ENCODE assay signal across 24 cellular contexts in the genomic region with DNA sequence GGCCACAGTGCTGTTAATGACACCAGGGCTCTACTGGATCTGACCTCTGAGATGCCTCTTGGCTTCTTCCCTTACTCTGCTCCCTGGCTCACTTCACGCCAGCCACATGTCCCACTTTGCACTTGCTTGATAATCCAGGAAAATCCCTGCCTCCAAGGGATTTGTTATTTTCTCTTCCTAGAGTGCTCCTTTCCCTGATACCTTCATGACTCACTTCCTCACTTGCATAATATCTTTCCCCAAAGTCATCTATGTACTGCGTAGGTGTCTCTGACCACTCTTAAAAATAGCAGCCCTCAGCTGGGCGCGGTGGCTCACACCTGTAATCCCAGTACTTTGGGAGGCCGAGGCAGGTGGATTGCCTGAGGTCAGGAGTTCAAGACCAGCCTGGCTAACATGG.
DNase-seq lines count a peak whose midpoint lies in the region; ATAC-seq and FAIRE-seq lines count a peak whose summit lies in the region.
"Had no signal": no experiment of that assay in that cellular context is flagged by ENCODE, and none has a peak within 500 bp of the region (broad histone marks: within the 10 kb centered on the region; RNA-seq: fewer than 3 reads in every experiment).

No MANE protein-coding gene starts in this region.

- peak; percentile 48 for DNase-seq in ELR (ENCODE audit: low read depth)
- peak; percentile 0 for DNase-seq in HTR-8/SVneo (ENCODE audit: insufficient read length, low spot score)
- peak; percentile 16 for DNase-seq in iris pigment epithelial cell (ENCODE audit: low read depth)
- no peak for DNase-seq in stimulated activated naive CD4-positive, alpha-beta T cell (lab: John Stamatoyannopoulos, UW)
- no peak for DNase-seq in activated naive CD8-positive, alpha-beta T cell treated with anti-CD3 and anti-CD28 coated beads for 36 hours
- no peak for DNase-seq in DMS53 (lab: John Stamatoyannopoulos, UW)
- DNase-seq: activated CD4-positive, alpha-beta T cell treated with anti-CD3 and anti-CD28 coated beads for 4 hours; activated T-cell treated with anti-CD3 and anti-CD28 coated beads, Interleukin-2, amount 50 U/mL, for 72 hours; cerebellar nuclear complex; GF-D8; GOT3; NCI-H1436 treated with DMSO at 0.1 percent for 48 hours; NCI-H526; small intestine; stimulated activated CD4-positive, alpha-beta T cell treated with anti-CD3 and anti-CD28 coated beads, Interleukin-2, amount 100 ng/mL, for 24 hours; T-cell had no signal

- peaks cover 7% of the 10 kb centered on the region for H3K4me1 Mint-ChIP-seq in activated T-helper 17 cell treated with anti-CD3 and anti-CD28 coated beads, Interleukin-2, amount 50 U/mL, for 72 hours
- peaks cover 7% of the 10 kb centered on the region for H3K4me1 Mint-ChIP-seq in activated naive CD8-positive, alpha-beta T cell treated with anti-CD3 and anti-CD28 coated beads for 36 hours

- no peaks in the 10 kb centered on the region for H3K36me3 Mint-ChIP-seq in activated T-helper 17 cell treated with anti-CD3 and anti-CD28 coated beads, Interleukin-2, amount 50 U/mL, for 72 hours (ENCODE audit: low read depth)
- H3K36me3 Mint-ChIP-seq in activated naive CD8-positive, alpha-beta T cell treated with anti-CD3 and anti-CD28 coated beads for 36 hours = no peaks in the 10 kb centered on the region
- H3K36me3 Mint-ChIP-seq: activated naive CD4-positive, alpha-beta T cell treated with anti-CD3 and anti-CD28 coated beads, Interleukin-2, amount 50 U/mL, for 24 hours; IgD-negative memory B cell; stimulated activated memory B cell treated with anti-CD40 and anti-IgM and Interleukin-4, amounts not matched to agents 10 μg/mL and 1 μg/mL and 100 μg/mL, for 72 hours; T-cell had no signal

- no peak overlapping the region for H3K27ac Mint-ChIP-seq in activated T-helper 17 cell treated with anti-CD3 and anti-CD28 coated beads, Interleukin-2, amount 50 U/mL, for 72 hours
- no peak overlapping the region for H3K27ac Mint-ChIP-seq in activated naive CD8-positive, alpha-beta T cell treated with anti-CD3 and anti-CD28 coated beads for 36 hours
- H3K27ac Mint-ChIP-seq: activated naive CD4-positive, alpha-beta T cell treated with anti-CD3 and anti-CD28 coated beads, Interleukin-2, amount 50 U/mL, for 24 hours; activated T-cell treated with anti-CD3 and anti-CD28 coated beads, Interleukin-2, amount 50 U/mL, for 72 hours; IgD-negative memory B cell; stimulated activated memory B cell treated with anti-CD40 and anti-IgM and Interleukin-4, amounts not matched to agents 10 μg/mL and 1 μg/mL and 100 μg/mL, for 72 hours; T-cell had no signal

- ATAC-seq in activated T-helper 17 cell treated with anti-CD3 and anti-CD28 coated beads, Interleukin-2, amount 50 U/mL, for 72 hours (replicated peaks) = peak; percentile 40
- no peak for ATAC-seq in GM18498 (IDR thresholded peaks at IDR 0.05; ENCODE audit: unreplicated experiment)
- ATAC-seq: activated T-cell treated with anti-CD3 and anti-CD28 coated beads, Interleukin-2, amount 50 U/mL, for 72 hours; gastroesophageal sphincter; stimulated activated memory B cell treated with anti-CD40 and anti-IgM and Interleukin-4, amounts not matched to agents 10 μg/mL and 1 μg/mL and 100 μg/mL, for 72 hours; T-cell had no signal

- no peak overlapping the region for H3K4me3 Mint-ChIP-seq in activated T-helper 17 cell treated with anti-CD3 and anti-CD28 coated beads, Interleukin-2, amount 50 U/mL, for 72 hours
- no peak overlapping the region for H3K4me3 Mint-ChIP-seq in activated naive CD8-positive, alpha-beta T cell treated with anti-CD3 and anti-CD28 coated beads for 36 hours
- H3K4me3 Mint-ChIP-seq: activated naive CD4-positive, alpha-beta T cell treated with anti-CD3 and anti-CD28 coated beads, Interleukin-2, amount 50 U/mL, for 24 hours; activated T-cell treated with anti-CD3 and anti-CD28 coated beads, Interleukin-2, amount 50 U/mL, for 72 hours; IgD-negative memory B cell; stimulated activated memory B cell treated with anti-CD40 and anti-IgM and Interleukin-4, amounts not matched to agents 10 μg/mL and 1 μg/mL and 100 μg/mL, for 72 hours; T-cell had no signal

- H3K9me3 Mint-ChIP-seq in activated T-helper 17 cell treated with anti-CD3 and anti-CD28 coated beads, Interleukin-2, amount 50 U/mL, for 72 hours = no peaks in the 10 kb centered on the region
- H3K9me3 Mint-ChIP-seq in activated naive CD8-positive, alpha-beta T cell treated with anti-CD3 and anti-CD28 coated beads for 36 hours = peaks cover 1% of the 10 kb centered on the region
- H3K9me3 Mint-ChIP-seq: activated naive CD4-positive, alpha-beta T cell treated with anti-CD3 and anti-CD28 coated beads, Interleukin-2, amount 50 U/mL, for 24 hours; activated T-cell treated with anti-CD3 and anti-CD28 coated beads, Interleukin-2, amount 50 U/mL, for 72 hours; T-cell had no signal

- H3K27me3 Mint-ChIP-seq in activated T-helper 17 cell treated with anti-CD3 and anti-CD28 coated beads, Interleukin-2, amount 50 U/mL, for 72 hours = peaks cover 42% of the 10 kb centered on the region
- H3K27me3 Mint-ChIP-seq in activated naive CD8-positive, alpha-beta T cell treated with anti-CD3 and anti-CD28 coated beads for 36 hours = peaks cover 37% of the 10 kb centered on the region

- no peak for FAIRE-seq in HTR-8/SVneo (lab: Jason Lieb, UNC)
- FAIRE-seq: GM12892, small intestine, TTC549 had no signal

Comparison
In these comparisons a context has a peak if more than half of its experiments do, and no peak if none do; other contexts are left out.
1. DNase-seq: peak in ELR (single experiment), HTR-8/SVneo (single experiment) and iris pigment epithelial cell (single experiment); none in stimulated activated naive CD4-positive, alpha-beta T cell (0 of 6), activated naive CD8-positive, alpha-beta T cell treated with anti-CD3 and anti-CD28 coated beads for 36 hours (single experiment) and DMS53 (single experiment).